8 cellular contexts compared by ENCODE assay signal in the genomic region with DNA sequence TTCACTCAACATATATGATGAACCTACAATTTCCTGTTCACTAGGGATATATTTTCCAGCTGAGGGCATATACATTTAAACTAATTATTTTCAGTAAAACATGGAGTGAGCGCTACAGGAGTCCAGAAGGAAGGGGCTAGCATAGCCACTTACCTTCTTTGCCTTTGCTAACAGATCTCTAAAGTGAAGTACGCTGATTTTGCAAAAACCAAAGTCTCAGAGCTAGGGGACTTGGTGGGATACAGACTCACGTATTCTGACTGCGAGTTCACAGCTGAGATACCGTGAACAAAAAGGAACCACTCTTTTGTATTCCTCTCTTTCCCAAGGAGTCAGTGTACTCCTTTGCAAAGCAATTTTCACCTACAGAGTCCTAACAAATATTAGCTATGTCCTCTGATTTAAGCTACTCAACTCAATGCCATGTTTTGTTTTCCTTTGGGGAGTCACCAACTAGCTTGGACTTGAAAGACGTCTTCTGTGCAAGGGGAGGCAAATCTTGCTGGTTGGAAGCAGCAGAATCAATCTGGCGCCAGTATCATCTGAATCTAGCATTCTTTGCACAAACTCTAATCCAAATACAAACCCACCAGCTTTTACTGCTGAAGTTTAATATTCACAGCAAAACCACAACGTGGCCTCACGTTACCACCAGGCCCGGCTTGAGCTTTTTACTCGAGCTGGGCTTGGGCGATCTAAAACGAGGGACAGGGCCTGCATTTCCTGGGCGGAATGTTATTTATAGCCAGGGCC. TPM values are rescaled to one million over a fixed set of nuclear protein-coding genes. Genes with fewer than 3 reads are reported as not detected.
DNase-seq lines count a peak whose midpoint lies in the region; ATAC-seq and TF ChIP-seq lines count a peak whose summit lies in the region.

No MANE protein-coding gene starts in this region.

- peak overlapping the region; percentile 10 for H3K23ac ChIP-seq in neuronal stem cell (ENCODE audit: low read depth, low read length, poor library complexity)

- H3K27ac ChIP-seq in DOHH2 (ENCODE audit: low read depth, low read length) = 0 out of 2 replicates have a peak overlapping the region, but pooled peaks have one; percentile 15
- H3K27ac ChIP-seq in OCI-LY1 (ENCODE audit: low read depth, low read length, poor library complexity, severe bottlenecking) = peak overlapping the region; percentile 47
- H3K27ac ChIP-seq in neuronal stem cell (replicated peaks; ENCODE audit: low read length) = peak overlapping the region; percentile 84

- no peak for DNase-seq in endothelial cell (ENCODE audit: low spot score)
- peak; percentile 15 for DNase-seq in neuronal stem cell (ENCODE audit: low spot score)
- no peak for DNase-seq in NCI-H1092 (lab: John Stamatoyannopoulos, UW)

- H3K9me3 Mint-ChIP-seq in endothelial cell (ENCODE audit: unreplicated experiment) = no peaks in the 10 kb centered on the region

- peak overlapping the region; percentile 93 for H3K4me3 Mint-ChIP-seq in endothelial cell (ENCODE audit: unreplicated experiment)

- H3K9ac ChIP-seq in OCI-LY1 (ENCODE audit: low read length) (peak overlapping the region; percentile 82), neuronal stem cell (ENCODE audit: low read depth, low read length, poor library complexity) (no peak overlapping the region)

- H3K27me3 ChIP-seq in DOHH2 (ENCODE audit: control insufficient read depth, low read length) = no peaks in the 10 kb centered on the region
- H3K27me3 ChIP-seq in OCI-LY1 (ENCODE audit: insufficient read depth, low read length) = no peaks in the 10 kb centered on the region
- no peaks in the 10 kb centered on the region for H3K27me3 ChIP-seq in neuronal stem cell (ENCODE audit: control insufficient read depth in 3 of 3, insufficient read depth in 3 of 3, low read depth in 1 of 3, low read length in 3 of 3)

- H3K14ac ChIP-seq in neuronal stem cell (ENCODE audit: low read length) = no peak overlapping the region

- no CpG with 5 or more reads among the region's 14 CpGs for WGBS in neuronal stem cell (ENCODE audit: extremely low coverage in 2 of 2, insufficient read length in 2 of 2, insufficient replicate concordance in 1 of 2), 2 donors

- peaks cover 47% of the 10 kb centered on the region for H3K79me2 ChIP-seq in DOHH2 (ENCODE audit: control insufficient read depth, low read length)
- peaks cover 25% of the 10 kb centered on the region for H3K79me2 ChIP-seq in OCI-LY1 (ENCODE audit: insufficient read depth, low read length)

- H3K4me1 Mint-ChIP-seq in endothelial cell (ENCODE audit: unreplicated experiment) = peaks cover 32% of the 10 kb centered on the region

- H2BK15ac ChIP-seq in neuronal stem cell (ENCODE audit: low read length) = no peak overlapping the region

- H3F3A ChIP-seq in DOHH2 (ENCODE audit: control insufficient read depth, insufficient read depth) (peaks cover 2% of the 10 kb centered on the region; the same call in 1 of the 2 replicates), OCI-LY1 (ENCODE audit: insufficient read depth, low read length) (no peaks in the 10 kb centered on the region)

- peaks cover 7% of the 10 kb centered on the region for H3K79me1 ChIP-seq in neuronal stem cell (ENCODE audit: low read depth, low read length)

- no peak for ATAC-seq in GM18909 (IDR thresholded peaks at IDR 0.05; ENCODE audit: poor library complexity, unreplicated experiment)
- ATAC-seq in HG03025 (IDR thresholded peaks at IDR 0.05; ENCODE audit: low FRiP score, unreplicated experiment) = no peak
- no peak for ATAC-seq in HG03342 (IDR thresholded peaks at IDR 0.05; ENCODE audit: unreplicated experiment)

- H3K4me3 ChIP-seq in DOHH2 (ENCODE audit: low read length) (peak overlapping the region; percentile 97), OCI-LY1 (ENCODE audit: low read depth, low read length, poor library complexity, severe bottlenecking) (peak overlapping the region; percentile 89), neuronal stem cell (ENCODE audit: low read length in 2 of 2) (peak overlapping the region; percentile 83 to 91)

- H3K9me2 ChIP-seq in DOHH2 (replicated peaks; ENCODE audit: control insufficient read depth, low read length) (no peaks in the 10 kb centered on the region), OCI-LY1 (ENCODE audit: low read depth, low read length) (no peaks in the 10 kb centered on the region)

- H3K36me3 ChIP-seq in DOHH2 (ENCODE audit: control insufficient read depth, low read length) (peaks cover 35% of the 10 kb centered on the region), OCI-LY1 (ENCODE audit: insufficient read depth, low read length) (peaks cover 26% of the 10 kb centered on the region), neuronal stem cell (replicated peaks in 1 of 2; ENCODE audit: control insufficient read depth in 2 of 2, insufficient read depth in 2 of 2, low read length in 2 of 2) (peaks cover 12 to 26% of the 10 kb centered on the region in 2 donors)

- H2BK120ac ChIP-seq in neuronal stem cell (ENCODE audit: low read depth, low read length) = no peak overlapping the region

- H3K36me3 Mint-ChIP-seq in endothelial cell (ENCODE audit: low read depth, unreplicated experiment) = no peaks in the 10 kb centered on the region

- no peak overlapping the region for H4K91ac ChIP-seq in neuronal stem cell (ENCODE audit: low read depth, low read length, poor library complexity)

- no peak overlapping the region for H2AK5ac ChIP-seq in neuronal stem cell (ENCODE audit: low read depth, low read length)

- H3K4me2 ChIP-seq in DOHH2 (ENCODE audit: low read length) = peak overlapping the region; percentile 88
- peak overlapping the region; percentile 93 for H3K4me2 ChIP-seq in OCI-LY1 (ENCODE audit: low read length)
- peak overlapping the region; percentile 49 for H3K4me2 ChIP-seq in neuronal stem cell (ENCODE audit: insufficient read depth, low read length, poor library complexity, severe bottlenecking)

- H3K9me3 ChIP-seq in DOHH2 (ENCODE audit: control insufficient read depth, insufficient read depth, low read length) (no peaks in the 10 kb centered on the region), OCI-LY1 (ENCODE audit: low read length) (no peaks in the 10 kb centered on the region), neuronal stem cell (replicated peaks in 1 of 2; ENCODE audit: control insufficient read depth in 2 of 2, insufficient read depth in 1 of 2, low read depth in 1 of 2, low read length in 2 of 2) (no peaks in the 10 kb centered on the region)

- H4K20me1 ChIP-seq in DOHH2 (ENCODE audit: control insufficient read depth, insufficient read depth, low read depth, low read length) (peaks cover 15% of the 10 kb centered on the region), OCI-LY1 (ENCODE audit: insufficient read depth, low read length) (no peaks in the 10 kb centered on the region)

- no peak overlapping the region for H4K8ac ChIP-seq in neuronal stem cell (ENCODE audit: low read depth, low read length)

- H3K4me1 ChIP-seq in DOHH2 (ENCODE audit: control insufficient read depth, low read length) = peaks cover 20% of the 10 kb centered on the region
- H3K4me1 ChIP-seq in OCI-LY1 (ENCODE audit: insufficient read depth, low read length, severe bottlenecking) = peaks cover 20% of the 10 kb centered on the region
- peaks cover 3 to 4% of the 10 kb centered on the region in 2 donors for H3K4me1 ChIP-seq in neuronal stem cell (ENCODE audit: control insufficient read depth in 2 of 2, insufficient read depth in 1 of 2, low read depth in 1 of 2, low read length in 2 of 2)

- no peak overlapping the region for H2AFZ ChIP-seq in OCI-LY1 (ENCODE audit: low read length)
- H2AFZ ChIP-seq in neuronal stem cell (ENCODE audit: low read length) = peak overlapping the region; percentile 87

- H2BK5ac ChIP-seq in neuronal stem cell (ENCODE audit: low read length) = no peak overlapping the region

- peak overlapping the region; percentile 85 for H3K18ac ChIP-seq in neuronal stem cell (ENCODE audit: low read length)

- H3K27ac Mint-ChIP-seq in endothelial cell (ENCODE audit: unreplicated experiment) = peak overlapping the region; percentile 95

- no peak overlapping the region for H2BK12ac ChIP-seq in neuronal stem cell (ENCODE audit: low read length)

- H3K27me3 Mint-ChIP-seq in endothelial cell (ENCODE audit: unreplicated experiment) = peaks cover 5% of the 10 kb centered on the region

- TF ChIP-seq CTCF in DOHH2 (IDR thresholded peaks at IDR 0.05; ENCODE audit: low read depth, low read length, poor library complexity, severe bottlenecking) (no peak), OCI-LY1 (IDR thresholded peaks at IDR 0.05; ENCODE audit: low read length) (no peak), endothelial cell (IDR thresholded peaks at IDR 0.05; ENCODE audit: unreplicated experiment) (no peak)

- H3K4ac ChIP-seq in neuronal stem cell (ENCODE audit: low read length) = no peak overlapping the region

RNA-seq across cellular contexts. Expression of a gene that starts 0.7 kb away (rescaled TPM):
- 1.9 TPM for total RNA-seq in endothelial cell (ENCODE audit: unreplicated experiment)
- polyA plus RNA-seq in neuronal stem cell (2013, experiment 1 of 2) = 2.3 TPM
- polyA plus RNA-seq in neuronal stem cell (2013, experiment 2 of 2) = 2.4 TPM

RNA-seq across cellular contexts. Expression of a gene that starts 0.9 kb away (rescaled TPM):
- total RNA-seq in endothelial cell (ENCODE audit: unreplicated experiment) = 14.2 TPM
- 21.3 TPM for polyA plus RNA-seq in neuronal stem cell (2013, experiment 1 of 2)
- polyA plus RNA-seq in neuronal stem cell (2013, experiment 2 of 2) = 22.0 TPM

RNA-seq across cellular contexts. Expression of a gene that starts 0.9 kb away (rescaled TPM):
- total RNA-seq in endothelial cell (ENCODE audit: unreplicated experiment) = 17.9 TPM
- polyA plus RNA-seq in neuronal stem cell (2013, experiment 1 of 2) = 12.1 TPM
- 11.7 TPM for polyA plus RNA-seq in neuronal stem cell (2013, experiment 2 of 2)

RNA-seq across cellular contexts. Expression of a gene that starts 41.5 kb away (rescaled TPM):
- total RNA-seq in endothelial cell (ENCODE audit: unreplicated experiment) = 15.6 TPM
- polyA plus RNA-seq in neuronal stem cell (2013, experiment 1 of 2) = 81.0 TPM
- 78.7 TPM for polyA plus RNA-seq in neuronal stem cell (2013, experiment 2 of 2)

Comparison
In these comparisons a context has a peak if more than half of its experiments do, and no peak if none do; other contexts are left out.
1. H3K27ac ChIP-seq: peak in every context shown above with its lines; median percentile 84 in neuronal stem cell; 47 in OCI-LY1; 15 in DOHH2.